16 cellular contexts compared by ENCODE assay signal in the genomic region with DNA sequence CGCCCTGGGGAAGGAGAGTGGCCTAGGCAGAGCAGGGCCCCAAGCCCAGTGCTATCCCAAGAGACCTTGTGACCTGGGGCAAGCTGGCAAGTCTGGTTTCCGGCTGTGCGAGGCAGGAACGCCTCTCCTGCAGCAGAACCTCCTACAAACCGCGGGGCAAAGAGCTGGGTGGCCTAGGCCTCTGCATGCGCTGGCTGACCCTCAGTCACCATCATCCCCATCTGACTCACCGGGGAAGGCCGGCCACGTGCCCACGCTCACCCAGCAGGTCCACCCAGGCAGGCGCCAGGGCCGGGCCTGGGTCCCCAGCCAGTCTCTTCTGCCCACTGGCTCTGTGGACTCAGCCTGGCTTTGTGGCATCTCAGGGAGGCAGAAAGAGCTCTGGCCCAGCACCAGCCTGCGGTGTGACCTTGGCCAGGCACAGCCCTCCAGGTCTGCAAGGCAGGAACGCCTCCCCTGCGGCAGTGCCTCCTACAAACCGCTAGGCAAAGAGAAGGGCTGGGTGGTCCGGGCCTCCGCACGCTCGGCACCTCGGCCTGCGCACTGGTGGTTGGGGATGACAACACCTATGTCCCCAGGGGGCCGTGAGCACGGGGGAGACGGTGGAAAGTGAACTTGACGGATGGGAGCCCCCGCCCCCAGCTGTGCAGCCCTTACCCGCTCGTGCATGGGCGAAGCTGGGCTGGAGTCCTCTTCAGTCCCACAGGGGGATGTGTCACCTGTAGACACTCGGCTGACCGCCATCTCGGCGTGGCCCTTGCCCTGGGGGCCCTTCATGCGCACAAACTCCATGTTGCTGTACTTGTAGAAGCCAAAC. TPM values are rescaled to one million over a fixed set of nuclear protein-coding genes. Genes with fewer than 3 reads are reported as not detected.
DNase-seq lines count a peak whose midpoint lies in the region; ATAC-seq and TF ChIP-seq lines count a peak whose summit lies in the region.
"Had no signal": no experiment of that assay in that cellular context is flagged by ENCODE, and none has a peak within 500 bp of the region (broad histone marks: within the 10 kb centered on the region; RNA-seq: fewer than 3 reads in every experiment).

No MANE protein-coding gene starts in this region.

- no peak for TF ChIP-seq POLR2A in esophagus muscularis mucosa (IDR thresholded peaks at IDR 0.05; ENCODE audit: low read depth)

- H3K4me3 Mint-ChIP-seq in activated T-helper 2 cell treated with anti-CD3 and anti-CD28 coated beads, Interferon-gamma antibody, Interleukin-2, Interleukin-4, amounts not matched to agents 10 μg/mL and 5 μg/mL and 100 μg/mL, durations not matched to agents 14 hours and 24 hours and 36 hours (ENCODE audit: low read depth): no peak overlapping the region
- H3K4me3 Mint-ChIP-seq: activated T-cell treated with anti-CD3 and anti-CD28 coated beads, Interleukin-2, amount 50 U/mL, for 24 hours had no signal

- no peaks in the 10 kb centered on the region for H3K9me3 Mint-ChIP-seq in activated T-helper 2 cell treated with anti-CD3 and anti-CD28 coated beads, Interferon-gamma antibody, Interleukin-2, Interleukin-4, amounts not matched to agents 10 μg/mL and 5 μg/mL and 100 μg/mL, durations not matched to agents 14 hours and 24 hours and 36 hours
- H3K9me3 Mint-ChIP-seq: activated T-cell treated with anti-CD3 and anti-CD28 coated beads, Interleukin-2, amount 50 U/mL, for 24 hours had no signal

- CTCF ChIA-PET in RWPE1 (lab: Yijun Ruan, JAX): interaction anchor here (0.6 kb wide), 1 partner anchor 125 kb away, joined by 3 read pairs; no protein-coding TSS in a partner anchor

- no peak overlapping the region for H3K27ac Mint-ChIP-seq in activated T-helper 2 cell treated with anti-CD3 and anti-CD28 coated beads, Interferon-gamma antibody, Interleukin-2, Interleukin-4, amounts not matched to agents 10 μg/mL and 5 μg/mL and 100 μg/mL, durations not matched to agents 14 hours and 24 hours and 36 hours
- H3K27ac Mint-ChIP-seq: activated T-cell treated with anti-CD3 and anti-CD28 coated beads, Interleukin-2, amount 50 U/mL, for 24 hours had no signal

- peaks cover 0 to 26% (median 17%) of the 10 kb centered on the region in 4 donors for H3K4me1 ChIP-seq in esophagus muscularis mucosa

- no peak for TF ChIP-seq CTCF in C4-2B (conservative IDR thresholded peaks at IDR 0.05)
- no peak for TF ChIP-seq CTCF in RWPE1 (conservative IDR thresholded peaks at IDR 0.05; ENCODE audit: low read depth)
- no peak for TF ChIP-seq CTCF in esophagus muscularis mucosa (IDR thresholded peaks at IDR 0.05)

- DNase-seq in RWPE1 (ENCODE audit: low spot score): no peak
- DNase-seq in esophagus muscularis mucosa (ENCODE audit: extremely low spot score): no peak
- no peak for DNase-seq in sciatic nerve (ENCODE audit: low spot score)
- DNase-seq in globus pallidus (ENCODE audit: low spot score): no peak
- DNase-seq in cortex of kidney (lab: John Stamatoyannopoulos, UW): no peak
- no peak for DNase-seq in NCI-H524 treated with DMSO at 0.1 percent for 48 hours (lab: John Stamatoyannopoulos, UW)
- no peak for DNase-seq in activated T-helper 2 cell treated with anti-CD3 and anti-CD28 coated beads, Interferon-gamma antibody, Interleukin-2, Interleukin-4, amounts not matched to agents 10 μg/mL and 5 μg/mL and 100 μg/mL, durations not matched to agents 14 hours and 24 hours and 36 hours (ENCODE audit: low spot score)
- DNase-seq: activated CD4-positive, alpha-beta T cell treated with anti-CD3 and anti-CD28 coated beads, Interleukin-2, amount 50 U/mL, for 4 hours; activated T-cell treated with anti-CD3 and anti-CD28 coated beads, Interleukin-2, amount 50 U/mL, for 24 hours; DMS 273 treated with DMSO at 0.1 percent for 48 hours; kidney glomerular epithelial cell; NCI-H1436; NCI-H2227 treated with DMSO at 0.1 percent for 48 hours; nucleus accumbens; stimulated activated naive CD4-positive, alpha-beta T cell had no signal

- no peak for TF ChIP-seq EP300 in esophagus muscularis mucosa (IDR thresholded peaks at IDR 0.05)

- intact Hi-C loops in esophagus muscularis mucosa (cut with DNase I): no loop called here
- intact Hi-C loops in sciatic nerve (cut with DNase I): no loop called here
- intact Hi-C loops in activated T-helper 2 cell treated with anti-CD3 and anti-CD28 coated beads, Interferon-gamma antibody, Interleukin-2, Interleukin-4, amounts not matched to agents 10 μg/mL and 5 μg/mL and 100 μg/mL, durations not matched to agents 14 hours and 24 hours and 36 hours (cut with micrococcal nuclease): no loop called here

- POLR2A ChIA-PET in RWPE1 (lab: Yijun Ruan, JAX; ENCODE audit: low non-redundant PET): no interaction called here

- H3K27me3 Mint-ChIP-seq in activated T-helper 2 cell treated with anti-CD3 and anti-CD28 coated beads, Interferon-gamma antibody, Interleukin-2, Interleukin-4, amounts not matched to agents 10 μg/mL and 5 μg/mL and 100 μg/mL, durations not matched to agents 14 hours and 24 hours and 36 hours (ENCODE audit: low read depth): no peaks in the 10 kb centered on the region
- H3K27me3 Mint-ChIP-seq: activated T-cell treated with anti-CD3 and anti-CD28 coated beads, Interleukin-2, amount 50 U/mL, for 24 hours had no signal

- H3K27ac ChIP-seq in C4-2B: peak overlapping the region; percentile 30
- peak overlapping the region; percentile 61 for H3K27ac ChIP-seq in RWPE1
- peak overlapping the region in 3 of 4 donors; percentile 12 to 66 (median 66) for H3K27ac ChIP-seq in esophagus muscularis mucosa (replicated peaks in 1 of 4)

- no peaks in the 10 kb centered on the region for H3K36me3 Mint-ChIP-seq in activated T-helper 2 cell treated with anti-CD3 and anti-CD28 coated beads, Interferon-gamma antibody, Interleukin-2, Interleukin-4, amounts not matched to agents 10 μg/mL and 5 μg/mL and 100 μg/mL, durations not matched to agents 14 hours and 24 hours and 36 hours (ENCODE audit: low read depth)

- no peaks in the 10 kb centered on the region for H3K4me1 Mint-ChIP-seq in activated T-helper 2 cell treated with anti-CD3 and anti-CD28 coated beads, Interferon-gamma antibody, Interleukin-2, Interleukin-4, amounts not matched to agents 10 μg/mL and 5 μg/mL and 100 μg/mL, durations not matched to agents 14 hours and 24 hours and 36 hours (ENCODE audit: low read depth)

- H3K9me3 ChIP-seq in esophagus muscularis mucosa: no peaks in the 10 kb centered on the region

- H3K36me3 ChIP-seq in esophagus muscularis mucosa: peaks cover 52 to 87% (median 64%) of the 10 kb centered on the region in 4 donors

- peak; percentile 36 for ATAC-seq in sciatic nerve

- H3K4me3 ChIP-seq in esophagus muscularis mucosa: no peak overlapping the region

- 93% methylated on average over 20 of the region's 36 CpGs for WGBS in esophagus muscularis mucosa

- no peaks in the 10 kb centered on the region for H3K27me3 ChIP-seq in esophagus muscularis mucosa

RNA-seq across cellular contexts. Expression of gene KIAA0930, which starts 38.2 kb away (rescaled TPM):
- total RNA-seq in esophagus muscularis mucosa (10 to 100 TPM; 31.6 to 67.1 (median 46.8) TPM), sciatic nerve (119 TPM)
- 39.5 and 45.2 TPM in 2 replicates for total RNA-seq in activated T-helper 2 cell treated with anti-CD3 and anti-CD28 coated beads, Interferon-gamma antibody, Interleukin-2, Interleukin-4, amounts not matched to agents 10 μg/mL and 5 μg/mL and 100 μg/mL, durations not matched to agents 14 hours and 24 hours and 36 hours

RNA-seq across cellular contexts. Expression of gene NUP50, which starts 38.8 kb away (rescaled TPM):
- total RNA-seq in esophagus muscularis mucosa: 10 to 100 TPM; 22.7 to 40.3 (median 30.0) TPM
- 55.9 TPM for total RNA-seq in sciatic nerve
- 150 and 165 TPM in 2 replicates for total RNA-seq in activated T-helper 2 cell treated with anti-CD3 and anti-CD28 coated beads, Interferon-gamma antibody, Interleukin-2, Interleukin-4, amounts not matched to agents 10 μg/mL and 5 μg/mL and 100 μg/mL, durations not matched to agents 14 hours and 24 hours and 36 hours
